Comparison of ENCODE assay signal across 10 cellular contexts in the genomic region with DNA sequence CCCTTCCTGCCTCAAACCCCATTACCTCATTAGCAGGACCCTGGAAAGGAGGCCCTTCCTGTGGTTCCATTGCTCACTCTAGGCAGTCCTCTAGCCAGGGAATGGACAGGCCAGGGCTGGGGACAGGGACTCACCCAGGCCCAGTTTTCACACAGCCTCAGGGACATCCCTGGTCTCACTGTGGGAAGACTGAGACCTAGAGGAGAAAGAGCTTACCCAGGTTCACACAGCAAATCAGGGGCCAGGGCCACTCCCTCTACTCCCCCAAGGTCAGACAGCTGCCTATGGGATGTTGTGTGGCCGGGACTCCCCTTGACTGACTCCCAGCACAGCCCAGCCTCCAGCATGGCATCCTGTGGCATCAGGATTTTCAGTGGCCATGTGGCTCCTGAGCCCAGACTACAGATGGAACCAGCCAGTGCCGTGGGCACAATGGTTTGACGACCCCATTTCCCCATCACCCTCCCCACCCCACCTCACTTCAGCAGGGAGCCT. TPM values are rescaled to one million over a fixed set of nuclear protein-coding genes. Genes with fewer than 3 reads are reported as not detected.
DNase-seq lines count a peak whose midpoint lies in the region; ATAC-seq and TF ChIP-seq lines count a peak whose summit lies in the region.
"Had no signal": no experiment of that assay in that cellular context is flagged by ENCODE, and none has a peak within 500 bp of the region (broad histone marks: within the 10 kb centered on the region; RNA-seq: fewer than 3 reads in every experiment).

No MANE protein-coding gene starts in this region.

- DNase-seq in activated T-cell treated with anti-CD3 and anti-CD28 coated beads, Interleukin-2, amount 50 U/mL, for 24 hours, result no peak
- no peak for DNase-seq in activated T-cell treated with anti-CD3 and anti-CD28 coated beads for 4 hours
- no peak for DNase-seq in WERI-Rb-1
- DNase-seq in right atrium auricular region (ENCODE audit: low spot score), result peak; percentile 57
- no peak for DNase-seq in stomach
- DNase-seq in left lobe of liver (ENCODE audit: low spot score), result no peak
- no peak for DNase-seq in amniotic stem cell (lab: John Stamatoyannopoulos, UW)
- DNase-seq: hypothalamus, NCI-H2107 had no signal

- TF ChIP-seq CTCF in WERI-Rb-1 (IDR thresholded peaks at IDR 0.05; ENCODE audit: low read depth, low read length), result no peak
- no peak for TF ChIP-seq CTCF in right atrium auricular region (IDR thresholded peaks at IDR 0.05)
- no peak for TF ChIP-seq CTCF in stomach (IDR thresholded peaks at IDR 0.05)

- H3K4me3 ChIP-seq in WERI-Rb-1 (ENCODE audit: low read depth, low read length) (no peak overlapping the region), right atrium auricular region (no peak overlapping the region), stomach (no peak overlapping the region)

- H3K9me3 ChIP-seq in WERI-Rb-1 (ENCODE audit: severe bottlenecking) (no peaks in the 10 kb centered on the region), right atrium auricular region (no peaks in the 10 kb centered on the region), stomach (no peaks in the 10 kb centered on the region)

- TF ChIP-seq POLR2A in stomach (IDR thresholded peaks at IDR 0.05), result no peak

- H3K27me3 ChIP-seq in WERI-Rb-1 (ENCODE audit: insufficient read depth, low read depth, severe bottlenecking), result no peaks in the 10 kb centered on the region
- no peaks in the 10 kb centered on the region for H3K27me3 ChIP-seq in right atrium auricular region
- no peaks in the 10 kb centered on the region for H3K27me3 ChIP-seq in stomach

- H3K4me1 ChIP-seq in right atrium auricular region, result peaks cover 0 to 85% of the 10 kb centered on the region in 2 donors
- H3K4me1 ChIP-seq in stomach, result peaks cover 5 to 34% (median 23%) of the 10 kb centered on the region in 4 donors

- H3K27ac Mint-ChIP-seq in activated T-cell treated with anti-CD3 and anti-CD28 coated beads, Interleukin-2, amount 50 U/mL, for 24 hours, result peak overlapping the region; percentile 94

- H3K36me3 ChIP-seq in WERI-Rb-1 (no peaks in the 10 kb centered on the region), right atrium auricular region (no peaks in the 10 kb centered on the region), stomach (no peaks in the 10 kb centered on the region)

- peak overlapping the region; percentile 24; the same call in 1 of the 2 replicates for H3K27ac ChIP-seq in WERI-Rb-1
- peak overlapping the region; percentile 67 to 71 for H3K27ac ChIP-seq in right atrium auricular region
- H3K27ac ChIP-seq in stomach, result peak overlapping the region in 4 of 5 donors; percentile 19 to 61 (median 54)

- no peaks in the 10 kb centered on the region for H3K9me3 Mint-ChIP-seq in activated T-cell treated with anti-CD3 and anti-CD28 coated beads, Interleukin-2, amount 50 U/mL, for 24 hours

- no peaks in the 10 kb centered on the region for H3K36me3 Mint-ChIP-seq in activated T-cell treated with anti-CD3 and anti-CD28 coated beads, Interleukin-2, amount 50 U/mL, for 24 hours (ENCODE audit: low read depth)

- peaks cover 29% of the 10 kb centered on the region for H3K4me1 Mint-ChIP-seq in activated T-cell treated with anti-CD3 and anti-CD28 coated beads, Interleukin-2, amount 50 U/mL, for 24 hours (ENCODE audit: low read depth)

- no peaks in the 10 kb centered on the region for H3K27me3 Mint-ChIP-seq in activated T-cell treated with anti-CD3 and anti-CD28 coated beads, Interleukin-2, amount 50 U/mL, for 24 hours

- intact Hi-C loops in stomach (cut with DNase I; ENCODE audit: low total_unique reads), result no loop called here

- H3K4me3 Mint-ChIP-seq in activated T-cell treated with anti-CD3 and anti-CD28 coated beads, Interleukin-2, amount 50 U/mL, for 24 hours, result peak overlapping the region; percentile 46

- no peak for ATAC-seq in HG03025 (IDR thresholded peaks at IDR 0.05; ENCODE audit: low FRiP score, unreplicated experiment)
- no peak for ATAC-seq in left lobe of liver

- 80 to 92% (median 83%) methylated on average over 1 to 3 of the region's 3 CpGs for WGBS in stomach, 5 donors

- no peak for TF ChIP-seq EP300 in stomach (IDR thresholded peaks at IDR 0.05)

RNA-seq across cellular contexts. Expression of gene ADAMTS7, which starts 49.3 kb away (rescaled TPM):
- total RNA-seq in right atrium auricular region (10 to 100 TPM; 20.8 to 39.2 TPM), stomach (100 to 1,000 TPM in 1 of 5 donors, 1 to 10 TPM in 4; 1.7 to 102 (median 4.0) TPM), left lobe of liver (0.86 TPM)
- 1 to 10 TPM in 1 of 3 donors, under 1 TPM in 2; 0.31 to 1.7 (median 0.65) TPM for polyA plus RNA-seq in stomach
